20 cellular contexts compared by ENCODE assay signal in genomic region chr4:152480901-152481300, GRCh38.
"Had no signal": no experiment of that assay in that cellular context is flagged by ENCODE, and none has a peak within 500 bp of the region (broad histone marks: within the 10 kb centered on the region; RNA-seq: fewer than 3 reads in every experiment).

No MANE protein-coding gene starts in this region.

- H3K27ac ChIP-seq: coronary artery, dorsolateral prefrontal cortex, heart right ventricle, left ventricle myocardium inferior, neural progenitor cell, ovary, right atrium auricular region had no signal

- H3K36me3 Mint-ChIP-seq: type B pancreatic cell had no signal

- H3K4me1 Mint-ChIP-seq: neural progenitor cell had no signal

- H3K4me3 Mint-ChIP-seq: naive thymus-derived CD4-positive, alpha-beta T cell; neural progenitor cell; type B pancreatic cell had no signal

- H3K9me3 Mint-ChIP-seq: type B pancreatic cell had no signal

- ATAC-seq: esophagus mucosa; heart right ventricle; naive thymus-derived CD4-positive, alpha-beta T cell had no signal

- H3K9me3 ChIP-seq: heart right ventricle, left ventricle myocardium inferior, ovary, right atrium auricular region had no signal

- H3K27ac Mint-ChIP-seq: neural progenitor cell, type B pancreatic cell had no signal

- H2AFZ ChIP-seq: neural progenitor cell had no signal

- DNase-seq: dorsolateral prefrontal cortex; effector CD8-positive, alpha-beta T cell; heart right ventricle; hypothalamus; left ventricle myocardium inferior; mesendoderm; naive thymus-derived CD4-positive, alpha-beta T cell; nucleus accumbens; ovary; stimulated activated CD4-positive, alpha-beta T cell treated with anti-CD3 and anti-CD28 coated beads, Interleukin-2, amount 100 ng/mL, for 48 hours; stimulated activated naive CD4-positive, alpha-beta T cell treated with Interleukin-2 at 50 U/mL for 16 hours had no signal

- H3K9ac ChIP-seq: neural progenitor cell had no signal

- H3K36me3 ChIP-seq: heart right ventricle, left ventricle myocardium inferior, neural progenitor cell, ovary, right atrium auricular region had no signal

- H3K4me3 ChIP-seq: coronary artery, dorsolateral prefrontal cortex, heart right ventricle, left ventricle myocardium inferior, neural progenitor cell, ovary, right atrium auricular region, smooth muscle cell had no signal

- H3K27me3 Mint-ChIP-seq: naive thymus-derived CD4-positive, alpha-beta T cell; type B pancreatic cell had no signal

- H3K27me3 ChIP-seq: dorsolateral prefrontal cortex, heart right ventricle, neural progenitor cell, ovary, right atrium auricular region had no signal

- H3K4me2 ChIP-seq: neural progenitor cell, smooth muscle cell had no signal

- FAIRE-seq: frontal cortex, islet of Langerhans, urothelium cell line had no signal
